8 cellular contexts compared by ENCODE assay signal in the genomic region with DNA sequence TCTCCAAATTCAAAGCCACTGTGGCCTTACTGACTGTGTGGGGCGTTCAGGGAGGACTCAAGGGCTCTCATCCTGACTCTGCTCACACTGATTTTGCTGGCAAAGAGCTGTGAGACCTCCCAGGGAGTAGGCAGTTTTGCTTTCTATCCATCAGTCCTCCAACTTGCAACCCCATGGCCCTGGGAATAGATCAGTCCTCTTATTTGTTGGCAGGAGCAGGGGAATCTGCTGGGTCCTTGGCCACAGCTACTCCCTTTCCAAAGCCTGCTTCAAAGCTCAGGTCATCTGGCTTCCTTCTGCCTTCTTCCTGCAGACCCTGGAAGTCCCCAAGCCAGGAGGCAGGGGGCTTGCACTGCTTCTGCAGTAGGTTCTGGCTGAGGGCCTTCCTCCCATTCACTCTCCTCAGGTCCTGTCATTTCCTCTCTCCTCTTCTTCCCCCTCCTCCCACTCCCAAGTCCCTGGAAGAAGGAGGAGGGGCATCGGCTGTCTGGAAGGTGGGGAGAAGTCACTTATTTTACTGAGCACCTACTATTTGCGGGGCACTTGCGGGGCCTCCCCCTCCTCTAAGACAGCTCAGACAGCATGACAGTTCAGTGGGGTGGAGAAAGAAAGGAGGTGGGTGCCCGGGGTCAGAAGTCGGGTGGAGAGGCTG. TPM values are rescaled to one million over a fixed set of nuclear protein-coding genes. Genes with fewer than 3 reads are reported as not detected.
DNase-seq lines count a peak whose midpoint lies in the region; ATAC-seq, FAIRE-seq and TF ChIP-seq lines count a peak whose summit lies in the region.

No MANE protein-coding gene starts in this region.

- CTCF ChIA-PET in RWPE1 (lab: Yijun Ruan, JAX): interaction anchor here (0.5 to 1.4 kb wide), 4 partner anchors 25 to 575 kb away, joined by 3 to 7 read pairs (median 4); no protein-coding TSS in a partner anchor

- H3K27ac ChIP-seq in RWPE1: peak overlapping the region; percentile 52
- H3K27ac ChIP-seq in esophagus squamous epithelium: peak overlapping the region; percentile 77 to 96 (median 85)
- H3K27ac ChIP-seq in pancreas: no peak overlapping the region

- intact Hi-C loops in esophagus squamous epithelium (cut with DNase I) (no loop called here), pancreas (cut with DNase I) (no loop called here)

- peaks cover 35 to 84% (median 65%) of the 10 kb centered on the region in 3 donors for H3K4me1 ChIP-seq in esophagus squamous epithelium
- H3K4me1 ChIP-seq in pancreas: peaks cover 0 to 5% (median 3%) of the 10 kb centered on the region in 3 donors

- H3K9me3 ChIP-seq in esophagus squamous epithelium (no peaks in the 10 kb centered on the region), pancreas (no peaks in the 10 kb centered on the region)

- DNase-seq in ELR (ENCODE audit: low read depth): peak; percentile 65
- DNase-seq in RWPE1 (ENCODE audit: low spot score): no peak
- DNase-seq in esophagus squamous epithelium (lab: John Stamatoyannopoulos, UW): no peak
- DNase-seq in pancreas: no peak
- no peak for DNase-seq in NCI-H524 treated with DMSO at 0.1 percent for 48 hours (lab: John Stamatoyannopoulos, UW)
- DNase-seq in nucleus accumbens (lab: John Stamatoyannopoulos, UW): no peak
- DNase-seq in NCI-H2081 (lab: John Stamatoyannopoulos, UW): no peak

- ATAC-seq in pancreas (peak in 1 of 4 donors; percentile 3), GM19395 (IDR thresholded peaks at IDR 0.05; ENCODE audit: unreplicated experiment) (no peak)

- POLR2A ChIA-PET in RWPE1 (lab: Yijun Ruan, JAX; ENCODE audit: low non-redundant PET): interaction anchor here (0.6 kb wide), 1 partner anchor 74 kb away, joined by 6 read pairs; no protein-coding TSS in a partner anchor

- TF ChIP-seq POLR2A in esophagus squamous epithelium (IDR thresholded peaks at IDR 0.05): no peak

- no peak for FAIRE-seq in pancreas (lab: Jason Lieb, UNC)

- 22 to 52% methylated on average over 4 of the region's 6 CpGs for WGBS in esophagus squamous epithelium, 2 donors
- WGBS in pancreas, 2 donors: 41 to 58% methylated on average over 6 of the region's 6 CpGs

- H3K27me3 ChIP-seq in esophagus squamous epithelium: peaks cover 0 to 56% (median 6%) of the 10 kb centered on the region in 4 donors
- no peaks in the 10 kb centered on the region for H3K27me3 ChIP-seq in pancreas

- H3K36me3 ChIP-seq in esophagus squamous epithelium (no peaks in the 10 kb centered on the region), pancreas (no peaks in the 10 kb centered on the region)

- peak overlapping the region; percentile 49 to 91 (median 61) for H3K4me3 ChIP-seq in esophagus squamous epithelium
- peak overlapping the region in 3 of 4 donors; percentile 55 to 68 (median 59) for H3K4me3 ChIP-seq in pancreas

- TF ChIP-seq CTCF in RWPE1 (conservative IDR thresholded peaks at IDR 0.05; ENCODE audit: low read depth): no peak
- TF ChIP-seq CTCF in esophagus squamous epithelium (IDR thresholded peaks at IDR 0.05): no peak
- TF ChIP-seq CTCF in pancreas (IDR thresholded peaks at IDR 0.05): no peak

RNA-seq across cellular contexts. Expression of a gene that starts 0.8 kb away (rescaled TPM):
- 10 to 100 TPM; 18.1 to 25.5 (median 21.0) TPM for total RNA-seq in esophagus squamous epithelium
- 10 to 100 TPM in 2 of 6 donors, 1 to 10 TPM in 4; 6.0 to 13.6 (median 8.1) TPM for total RNA-seq in pancreas
- 1 to 10 TPM; 5.6 TPM for polyA plus RNA-seq in pancreas

RNA-seq across cellular contexts. Expression of a gene that starts 31.2 kb away (rescaled TPM):
- 1,000 to 10,000 TPM in 1 of 4 donors, 100 to 1,000 TPM in 3; 243 to 1,044 (median 363) TPM for total RNA-seq in esophagus squamous epithelium
- 10 to 100 TPM; 49.6 to 91.9 (median 54.8) TPM for total RNA-seq in pancreas
- 100 to 1,000 TPM in 1 of 2 donors, 10 to 100 TPM in 1; 91.9 to 103 TPM for polyA plus RNA-seq in pancreas

Comparison
In these comparisons a context has a peak if more than half of its experiments do, and no peak if none do; other contexts are left out.
1. H3K27ac ChIP-seq: peak in RWPE1 (single experiment) and esophagus squamous epithelium (4 of 4); none in pancreas (0 of 4).